Comparison of ENCODE assay signal across 8 cellular contexts in genomic region chr6:165663283-165663735, GRCh38. TPM values are rescaled to one million over a fixed set of nuclear protein-coding genes. Genes with fewer than 3 reads are reported as not detected.
A peak's percentile ranks its signal among the peaks of the same experiment; 100 is the strongest.
DNase-seq lines count a peak whose midpoint lies in the region; ATAC-seq, FAIRE-seq and TF ChIP-seq lines count a peak whose summit lies in the region.

No MANE protein-coding gene starts in this region.

- H3K36me3 ChIP-seq in HAP-1 (replicated peaks): no peaks in the 10 kb centered on the region
- H3K36me3 ChIP-seq in astrocyte (ENCODE audit: insufficient read depth, low read length): no peaks in the 10 kb centered on the region
- H3K36me3 ChIP-seq in skeletal muscle tissue (ENCODE audit: control insufficient read depth in 3 of 3, insufficient read depth in 3 of 3, low read length in 3 of 3): no peaks in the 10 kb centered on the region
- H3K36me3 ChIP-seq in PC-9 (ENCODE audit: low read depth): no peaks in the 10 kb centered on the region
- H3K36me3 ChIP-seq in small intestine (ENCODE audit: control insufficient read depth in 2 of 2, insufficient read depth in 2 of 2, low read length in 2 of 2): no peaks in the 10 kb centered on the region

- H3K9me2 ChIP-seq in PC-9 (ENCODE audit: insufficient read depth): 0 out of 2 replicates have a peak, but pooled peaks cover 3% of the 10 kb centered on the region

- no peaks in the 10 kb centered on the region for H3K36me3 Mint-ChIP-seq in astrocyte (ENCODE audit: low read depth, unreplicated experiment)

- H3K4me1 ChIP-seq in HAP-1: peaks cover 24% of the 10 kb centered on the region
- peaks cover 13% of the 10 kb centered on the region for H3K4me1 ChIP-seq in astrocyte (ENCODE audit: insufficient read depth, low read length)
- peaks cover 13 to 28% (median 22%) of the 10 kb centered on the region in 3 donors for H3K4me1 ChIP-seq in skeletal muscle tissue (ENCODE audit: control insufficient read depth in 3 of 3, insufficient read depth in 3 of 3, low read length in 3 of 3)
- no peaks in the 10 kb centered on the region for H3K4me1 ChIP-seq in PC-9 (replicated peaks; ENCODE audit: insufficient read depth)
- H3K4me1 ChIP-seq in small intestine (ENCODE audit: control insufficient read depth in 2 of 2, insufficient read depth in 1 of 2, low read depth in 1 of 2, low read length in 1 of 2): peaks cover 0 to 2% of the 10 kb centered on the region in 2 donors

- peak overlapping the region; percentile 78 for H2AFZ ChIP-seq in astrocyte (ENCODE audit: low read depth, low read length)
- no peak overlapping the region for H2AFZ ChIP-seq in PC-9

- DNase-seq in HAP-1 (ENCODE audit: low spot score in 2 of 2): peak in 1 of 2 experiments; percentile 35
- DNase-seq in astrocyte (ENCODE audit: low read depth): no peak
- no peak for DNase-seq in PC-9
- no peak for DNase-seq in small intestine

- peaks cover 3% of the 10 kb centered on the region for H3K9me3 Mint-ChIP-seq in astrocyte (ENCODE audit: unreplicated experiment)

- WGBS in small intestine, 3 donors: 1 to 2% (median 1%) methylated on average over 23 to 36 of the region's 36 CpGs

- H3K9ac ChIP-seq in astrocyte (ENCODE audit: low read length): peak overlapping the region; percentile 61
- peak overlapping the region in 2 of 3 donors; percentile 25 to 51 for H3K9ac ChIP-seq in skeletal muscle tissue (ENCODE audit: low read depth in 1 of 3, low read length in 3 of 3)

- no TSS peak for BruUV-seq in PC-9 (replicated peaks; lab: Mats Ljungman, UMichigan)

- ATAC-seq in HG02763 (IDR thresholded peaks at IDR 0.05; ENCODE audit: unreplicated experiment) (no peak), GM21737 (IDR thresholded peaks at IDR 0.05; ENCODE audit: unreplicated experiment) (no peak)

- CTCF ChIA-PET in PC-9 (lab: Charles Lee): no interaction called here

- intact Hi-C loops in PC-9 (cut with micrococcal nuclease; ENCODE audit: unreplicated experiment): no loop called here

- peaks cover 48% of the 10 kb centered on the region for H3K27me3 Mint-ChIP-seq in astrocyte (ENCODE audit: low read depth, unreplicated experiment)

- no peak overlapping the region for H3K27ac ChIP-seq in astrocyte (ENCODE audit: low read depth, low read length)
- H3K27ac ChIP-seq in skeletal muscle tissue (ENCODE audit: low read depth, low read length): no peak overlapping the region
- no peak overlapping the region for H3K27ac ChIP-seq in PC-9
- H3K27ac ChIP-seq in small intestine (ENCODE audit: low read depth in 1 of 2, low read length in 1 of 2): no peak overlapping the region

- FAIRE-seq in astrocyte (lab: Jason Lieb, UNC): no peak
- FAIRE-seq in small intestine (lab: Jason Lieb, UNC): no peak

- peaks cover 13% of the 10 kb centered on the region for H3K4me1 Mint-ChIP-seq in astrocyte (ENCODE audit: low read depth, unreplicated experiment)

- H3K4me2 ChIP-seq in astrocyte (ENCODE audit: low read length): peak overlapping the region; percentile 85
- no peak overlapping the region for H3K4me2 ChIP-seq in PC-9

- POLR2A ChIA-PET in PC-9 (lab: Charles Lee; ENCODE audit: unreplicated experiment): no interaction called here

- H3K4me3 ChIP-seq in HAP-1: peak overlapping the region; percentile 45
- peak overlapping the region; percentile 63 for H3K4me3 ChIP-seq in astrocyte (ENCODE audit: insufficient read depth, low read depth, low read length)
- H3K4me3 ChIP-seq in iPS-11a (ENCODE audit: low read depth, low read length): peak overlapping the region; percentile 50
- peak overlapping the region; percentile 62 to 80 (median 64) for H3K4me3 ChIP-seq in skeletal muscle tissue (ENCODE audit: low read length in 3 of 3)
- no peak overlapping the region for H3K4me3 ChIP-seq in PC-9
- H3K4me3 ChIP-seq in small intestine (ENCODE audit: low read depth in 1 of 2, low read length in 2 of 2): peak overlapping the region in 1 of 2 donors; percentile 51

- H4K20me1 ChIP-seq in astrocyte (ENCODE audit: insufficient read depth, low read length) (peaks cover 15% of the 10 kb centered on the region), PC-9 (ENCODE audit: insufficient read depth) (no peaks in the 10 kb centered on the region)

- in situ Hi-C loops in HAP-1 (cut with MboI; ENCODE audit: low sequenced_read_pairs): no loop called here

- H3F3A ChIP-seq in PC-9 (ENCODE audit: insufficient read depth, low read depth): no peaks in the 10 kb centered on the region

- H3K9me3 ChIP-seq in HAP-1: no peaks in the 10 kb centered on the region
- H3K9me3 ChIP-seq in astrocyte (ENCODE audit: insufficient read depth, low read depth, low read length): no peaks in the 10 kb centered on the region
- H3K9me3 ChIP-seq in skeletal muscle tissue (ENCODE audit: control insufficient read depth in 3 of 3, low read length in 3 of 3): no peaks in the 10 kb centered on the region
- no peaks in the 10 kb centered on the region for H3K9me3 ChIP-seq in PC-9 (ENCODE audit: insufficient read depth, low read depth)
- no peaks in the 10 kb centered on the region for H3K9me3 ChIP-seq in small intestine (ENCODE audit: control insufficient read depth, low read depth)

- peak overlapping the region; percentile 79 for H3K4me3 Mint-ChIP-seq in astrocyte (ENCODE audit: unreplicated experiment)

- H3K79me2 ChIP-seq in astrocyte (ENCODE audit: insufficient read depth, low read length): peaks cover 24% of the 10 kb centered on the region
- H3K79me2 ChIP-seq in PC-9 (ENCODE audit: low read depth): no peaks in the 10 kb centered on the region

- TF ChIP-seq CTCF in astrocyte (IDR thresholded peaks at IDR 0.05; ENCODE audit: insufficient read depth, low read depth, low read length) (no peak), PC-9 (conservative IDR thresholded peaks at IDR 0.05) (no peak)

- peaks cover 18% of the 10 kb centered on the region for H3K27me3 ChIP-seq in HAP-1 (ENCODE audit: low read depth)
- H3K27me3 ChIP-seq in astrocyte (ENCODE audit: insufficient read depth, low read length): peaks cover 50% of the 10 kb centered on the region
- H3K27me3 ChIP-seq in skeletal muscle tissue (ENCODE audit: control insufficient read depth in 3 of 3, insufficient read depth in 3 of 3, low read length in 3 of 3): peaks cover 22 to 70% (median 58%) of the 10 kb centered on the region in 3 donors
- H3K27me3 ChIP-seq in PC-9 (ENCODE audit: insufficient read depth, low read depth): no peaks in the 10 kb centered on the region
- H3K27me3 ChIP-seq in small intestine (ENCODE audit: control insufficient read depth in 2 of 2, insufficient read depth in 2 of 2, low read length in 2 of 2): peaks cover 7 to 16% of the 10 kb centered on the region in 2 donors

- no peak overlapping the region for H3K27ac Mint-ChIP-seq in astrocyte (ENCODE audit: unreplicated experiment)

RNA-seq across cellular contexts. Expression of gene PDE10A, which starts 0.3 kb away (rescaled TPM):
- total RNA-seq in astrocyte (5.4 and 7.4 TPM in 2 replicates), skeletal muscle tissue (11.0 TPM), PC-9 (2021) (not detected in 2 replicates)
- 1 to 10 TPM in 1 of 3 donors, under 1 TPM in 2; 0.22 to 2.0 (median 0.54) TPM for polyA plus RNA-seq in small intestine
